In the genomic region with DNA sequence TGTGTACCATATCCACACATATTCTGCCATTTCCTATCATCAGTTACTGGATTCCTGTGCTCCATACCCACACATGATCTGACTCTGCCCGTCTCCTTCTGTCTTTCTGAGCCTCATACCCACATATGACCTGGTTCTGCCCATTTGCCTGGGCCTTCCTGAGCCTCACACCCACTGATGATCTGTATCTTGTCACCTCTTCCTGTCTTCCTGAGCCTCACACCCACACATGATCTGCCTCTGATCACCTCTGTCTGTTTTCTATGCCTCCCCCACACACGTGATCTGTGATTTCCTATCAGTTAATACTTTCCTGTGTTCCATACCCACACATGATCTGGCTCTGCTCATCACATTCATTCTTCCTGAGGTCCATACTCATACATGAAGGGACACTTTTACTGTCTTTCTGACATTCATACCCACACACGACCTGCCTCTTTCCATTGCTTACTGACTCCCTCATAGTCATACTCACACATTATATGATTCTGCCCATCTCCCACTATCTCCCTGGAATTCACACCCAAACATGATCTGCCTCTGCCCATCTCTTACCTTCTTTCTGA, we compare ENCODE assay signal across 14 cellular contexts.
"Had no signal": no experiment of that assay in that cellular context is flagged by ENCODE, and none has a peak within 500 bp of the region (broad histone marks: within the 10 kb centered on the region; RNA-seq: fewer than 3 reads in every experiment).

No MANE protein-coding gene starts in this region.

- FAIRE-seq: colon, urothelium cell line had no signal

- H3K4me3 ChIP-seq: cardiac muscle cell, lower lobe of right lung, thyroid gland had no signal

- DNase-seq: activated CD4-positive, CD25-positive, alpha-beta regulatory T cell treated with anti-CD3 and anti-CD28 coated beads, Interleukin-2, amount 50 U/mL, for 72 hours; foreskin keratinocyte; head of caudate nucleus; left cardiac atrium; lower lobe of right lung; midbrain; retina; SIG-M5; T-helper 9 cell had no signal

- H3K36me3 ChIP-seq: cardiac muscle cell, lower lobe of right lung, thyroid gland had no signal

- H3K79me2 ChIP-seq: parathyroid adenoma had no signal

- H3K9ac ChIP-seq: parathyroid adenoma had no signal

- H3K4me1 ChIP-seq: foreskin keratinocyte, lower lobe of right lung, parathyroid adenoma, thyroid gland had no signal

- H3K27ac ChIP-seq: cardiac muscle cell, foreskin keratinocyte, lower lobe of right lung, parathyroid adenoma, thyroid gland had no signal

- H3K9me3 ChIP-seq: lower lobe of right lung, thyroid gland had no signal

- H2AFZ ChIP-seq: parathyroid adenoma had no signal

- ATAC-seq: foreskin keratinocyte, left cardiac atrium, lower lobe of right lung had no signal

- H3K27me3 ChIP-seq: thyroid gland had no signal
